Comparison of ENCODE assay signal across 16 cellular contexts in the genomic region with DNA sequence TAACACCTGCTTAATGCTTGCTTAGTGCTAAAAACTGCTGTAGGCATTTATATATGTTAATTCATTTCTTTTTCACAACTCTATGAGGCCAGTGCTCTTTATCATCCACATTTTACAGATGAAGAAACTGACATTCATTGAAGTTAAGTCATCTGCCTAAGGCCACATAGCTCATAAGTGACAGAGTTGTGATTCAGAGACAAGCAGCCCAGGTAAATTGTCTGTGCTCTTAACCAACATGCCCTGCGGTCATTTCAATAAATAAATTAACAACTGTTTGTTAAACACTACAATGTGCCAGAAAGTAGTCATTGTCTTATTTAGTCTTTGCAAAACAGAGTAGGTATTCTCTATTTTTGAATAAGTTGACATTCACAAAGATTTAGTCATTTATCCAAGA.
"Had no signal": no experiment of that assay in that cellular context is flagged by ENCODE, and none has a peak within 500 bp of the region (broad histone marks: within the 10 kb centered on the region; RNA-seq: fewer than 3 reads in every experiment).

No MANE protein-coding gene starts in this region.

- H3K27ac Mint-ChIP-seq: activated naive CD4-positive, alpha-beta T cell treated with anti-CD3 and anti-CD28 coated beads, Interleukin-2, amount 50 U/mL, for 72 hours had no signal

- H3K36me3 Mint-ChIP-seq: activated naive CD4-positive, alpha-beta T cell treated with anti-CD3 and anti-CD28 coated beads, Interleukin-2, amount 50 U/mL, for 72 hours had no signal

- H3K4me2 ChIP-seq: hepatocyte had no signal

- H3K4me1 ChIP-seq: adrenal gland, esophagus squamous epithelium, left lung, right atrium auricular region, tibial artery, uterus had no signal

- H2AFZ ChIP-seq: hepatocyte had no signal

- H3K27ac ChIP-seq: adrenal gland, esophagus squamous epithelium, hepatocyte, left lung, right atrium auricular region, tibial artery, uterus, WERI-Rb-1 had no signal

- H3K9me3 ChIP-seq: adrenal gland, esophagus squamous epithelium, left lung, right atrium auricular region, tibial artery, uterus had no signal

- DNase-seq: activated CD4-positive, alpha-beta T cell treated with anti-CD3 and anti-CD28 coated beads for 1 hour; activated gamma-delta T cell treated with Interleukin-2 at 50 U/mL for 16 hours; adrenal gland; effector CD4-positive, alpha-beta T cell; esophagus squamous epithelium; islet precursor cell; left lung; stimulated activated CD4-positive, alpha-beta T cell treated with anti-CD3 and anti-CD28 coated beads, Interleukin-2, amount 100 ng/mL, for 24 hours; stimulated activated naive CD4-positive, alpha-beta T cell treated with Interleukin-2 at 50 U/mL for 16 hours; T-helper 2 cell; tibial artery; uterus; WERI-Rb-1 had no signal

- H3K79me2 ChIP-seq: hepatocyte had no signal

- H3K4me3 ChIP-seq: adrenal gland, esophagus squamous epithelium, hepatocyte, left lung, right atrium auricular region, tibial artery, uterus had no signal

- H3K27me3 ChIP-seq: adrenal gland, hepatocyte, left lung, right atrium auricular region, tibial artery, uterus had no signal

- H3K36me3 ChIP-seq: adrenal gland, esophagus squamous epithelium, left lung, right atrium auricular region, tibial artery, uterus, WERI-Rb-1 had no signal

- ATAC-seq: activated naive CD4-positive, alpha-beta T cell treated with anti-CD3 and anti-CD28 coated beads, Interleukin-2, amount 50 U/mL, for 72 hours; left lung had no signal
